Comparison of ENCODE assay signal across 14 cellular contexts in the genomic region with DNA sequence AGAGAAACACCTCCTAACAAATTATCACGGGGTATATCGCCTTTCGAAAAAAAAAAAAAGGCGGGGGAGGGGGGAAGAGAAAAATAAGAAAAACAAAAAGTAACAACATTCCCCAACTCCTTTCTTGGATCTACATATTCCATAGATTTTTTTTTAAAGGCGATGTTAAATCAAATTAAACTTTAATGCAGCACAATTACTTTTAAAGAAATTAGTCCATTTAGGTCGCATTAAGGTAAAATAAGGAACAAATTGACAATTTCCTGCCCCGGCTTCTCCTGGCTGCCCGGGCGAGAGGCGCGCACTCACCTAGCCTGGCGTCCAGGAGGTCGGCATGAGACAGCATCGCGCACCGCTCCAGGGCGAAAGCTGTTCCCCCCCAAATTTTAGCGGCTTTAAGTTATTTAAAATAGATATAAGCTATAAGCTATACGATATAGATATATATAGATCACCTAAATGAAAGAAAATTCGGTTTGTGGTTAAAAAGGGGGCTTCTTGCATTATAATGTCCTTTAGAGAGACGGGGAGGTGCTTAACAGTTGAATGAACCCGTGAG. TPM values are rescaled to one million over a fixed set of nuclear protein-coding genes. Genes with fewer than 3 reads are reported as not detected.
DNase-seq lines count a peak whose midpoint lies in the region; TF ChIP-seq lines count a peak whose summit lies in the region.
"Had no signal": no experiment of that assay in that cellular context is flagged by ENCODE, and none has a peak within 500 bp of the region (broad histone marks: within the 10 kb centered on the region; RNA-seq: fewer than 3 reads in every experiment).

A gene (minus strand): TSS at position 510 of the 559 bp plus-strand sequence. CDS start 164 bp downstream, at position 346.

- H3K4me1 Mint-ChIP-seq in brain = peaks cover 47% of the 10 kb centered on the region
- peaks cover 30% of the 10 kb centered on the region for H3K4me1 Mint-ChIP-seq in neural crest cell

- H3K9ac ChIP-seq in HUES48 (ENCODE audit: low read depth, low read length) = no peak within 1 kb of the TSS

- peak within 1 kb of the TSS; percentile 43 for H3K4me3 ChIP-seq in HUES48 (ENCODE audit: low read depth, low read length)
- H3K4me3 ChIP-seq: SK-N-MC, upper lobe of right lung had no signal

- TF ChIP-seq CTCF in brain (conservative IDR thresholded peaks at IDR 0.05) (peak in 1 of 2 experiments; percentile 9), neural crest cell (conservative IDR thresholded peaks at IDR 0.05) (no peak)

- H3K36me3 Mint-ChIP-seq in brain (no peaks in the 10 kb centered on the region), neural crest cell (ENCODE audit: low read depth) (peaks cover 4% of the 10 kb centered on the region)

- H3K9me3 Mint-ChIP-seq in brain (peaks cover 0 to 4% (median 3%) of the 10 kb centered on the region in 5 experiments), neural crest cell (no peaks in the 10 kb centered on the region)

- peaks cover 100% of the 10 kb centered on the region for H3K27me3 ChIP-seq in HUES48 (ENCODE audit: control insufficient read depth, insufficient read depth, low read length)

- H3K27ac Mint-ChIP-seq in brain (no peak within 1 kb of the TSS), neural crest cell (ENCODE audit: unreplicated experiment) (no peak within 1 kb of the TSS)

- H3K27ac ChIP-seq in HUES48 (ENCODE audit: low read depth, low read length) = no peak within 1 kb of the TSS
- H3K27ac ChIP-seq: SK-N-MC, upper lobe of right lung had no signal

- DNase-seq in NCI-H2107 treated with DMSO at 0.1 percent for 48 hours (lab: John Stamatoyannopoulos, UW; ENCODE audit: unreplicated experiment) (peak; percentile 72), NCI-H2107 (lab: John Stamatoyannopoulos, UW) (no peak), neural crest cell (ENCODE audit: low read depth, low spot score) (no peak), RKO (ENCODE audit: low spot score) (no peak), HCEC 1CT (no peak), NCI-H82 treated with DMSO at 0.1 percent for 48 hours (lab: John Stamatoyannopoulos, UW; ENCODE audit: unreplicated experiment) (no peak)
- DNase-seq: 8988T, cortex of kidney, small intestine, upper lobe of right lung had no signal

- H3K9me3 ChIP-seq in HUES48 (ENCODE audit: control insufficient read depth, insufficient read depth, low read length) = no peaks in the 10 kb centered on the region
- H3K9me3 ChIP-seq: upper lobe of right lung had no signal

- H3K4me3 Mint-ChIP-seq in brain (peak within 1 kb of the TSS; percentile 43 to 80 (median 57)), neural crest cell (peak within 1 kb of the TSS; percentile 2)

- H3K4me1 ChIP-seq in HUES48 (ENCODE audit: control insufficient read depth, insufficient read depth, low read length) = peaks cover 38% of the 10 kb centered on the region

- H3K36me3 ChIP-seq in HUES48 (ENCODE audit: control insufficient read depth, insufficient read depth, low read length) = no peaks in the 10 kb centered on the region
- H3K36me3 ChIP-seq: upper lobe of right lung had no signal

- H3K27me3 Mint-ChIP-seq in brain = peaks cover 98% of the 10 kb centered on the region
- peaks cover 99% of the 10 kb centered on the region for H3K27me3 Mint-ChIP-seq in neural crest cell (ENCODE audit: low read depth)

RNA-seq across cellular contexts. Expression of the gene that starts here (rescaled TPM):
- 9.6 TPM for polyA plus RNA-seq in brain (ENCODE audit: insufficient read depth, low read depth, low replicate concordance)
- 2.1 and 3.1 TPM in 2 replicates for total RNA-seq in neural crest cell
- total RNA-seq: upper lobe of right lung had no signal
- polyA plus RNA-seq: keratinocyte, small intestine had no signal
